In the genomic region with DNA sequence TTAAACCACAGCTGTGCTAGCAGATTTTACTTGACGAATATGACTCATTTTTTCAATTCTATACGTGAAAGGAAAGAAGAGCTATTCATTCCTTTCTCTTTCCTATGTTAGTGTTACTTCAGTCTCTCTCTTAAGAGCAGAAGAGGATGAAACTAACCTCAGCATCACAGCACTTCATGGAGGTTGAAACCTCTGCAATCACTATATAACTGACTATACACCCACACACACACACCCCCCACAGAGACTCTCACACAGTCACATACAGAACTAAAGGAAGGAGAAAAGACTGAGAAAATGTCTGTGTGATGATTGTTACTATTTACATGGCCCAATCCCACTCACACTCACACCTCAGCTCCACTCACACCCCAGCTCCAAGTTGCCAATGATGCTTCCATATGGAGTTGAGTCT, we compare ENCODE assay signal across 10 cellular contexts.
DNase-seq lines count a peak whose midpoint lies in the region; ATAC-seq and TF ChIP-seq lines count a peak whose summit lies in the region.
"Had no signal": no experiment of that assay in that cellular context is flagged by ENCODE, and none has a peak within 500 bp of the region (broad histone marks: within the 10 kb centered on the region; RNA-seq: fewer than 3 reads in every experiment).

No MANE protein-coding gene starts in this region.

- POLR2A ChIA-PET in RWPE1 (lab: Yijun Ruan, JAX; ENCODE audit: low non-redundant PET) = no interaction called here

- CTCF ChIA-PET in RWPE1 (lab: Yijun Ruan, JAX) = interaction anchor here (0.5 to 0.6 kb wide), 2 partner anchors 86 to 247 kb away, joined by 3 read pairs; no protein-coding TSS in a partner anchor

- DNase-seq in stimulated activated CD4-positive, alpha-beta T cell treated with anti-CD3 and anti-CD28 coated beads, Interleukin-2, amount 100 ng/mL, for 48 hours = peak; percentile 43 to 52
- DNase-seq in RWPE1 (ENCODE audit: low spot score) (no peak), NCI-H1694 (lab: John Stamatoyannopoulos, UW) (no peak), NCI-H2081 (lab: John Stamatoyannopoulos, UW) (no peak), middle frontal gyrus (ENCODE audit: extremely low spot score, low spot score) (no peak)
- DNase-seq: left colon had no signal

- H3K27ac ChIP-seq in RWPE1 = no peak overlapping the region
- H3K27ac ChIP-seq: skin epidermis had no signal

- TF ChIP-seq CTCF in RWPE1 (conservative IDR thresholded peaks at IDR 0.05; ENCODE audit: low read depth) = no peak

- ATAC-seq in GM18907 (IDR thresholded peaks at IDR 0.05; ENCODE audit: unreplicated experiment) = peak; percentile 92
- peak; percentile 87 for ATAC-seq in GM21737 (IDR thresholded peaks at IDR 0.05; ENCODE audit: unreplicated experiment)
- peak; percentile 94 for ATAC-seq in HG03521 (IDR thresholded peaks at IDR 0.05; ENCODE audit: unreplicated experiment)
- ATAC-seq: left colon had no signal

Comparison
In these comparisons a context has a peak if more than half of its experiments do, and no peak if none do; other contexts are left out.
1. DNase-seq: peak in stimulated activated CD4-positive, alpha-beta T cell treated with anti-CD3 and anti-CD28 coated beads, Interleukin-2, amount 100 ng/mL, for 48 hours (2 of 2); none in RWPE1 (single experiment), NCI-H1694 (single experiment), NCI-H2081 (0 of 2) and middle frontal gyrus (single experiment).
2. Peak in every context shown above with its lines, with median percentiles within 50 percentile points of each other: ATAC-seq.